In genomic region chrX:120452131-120452530, GRCh38 we compare ENCODE assay signal across 8 cellular contexts. TPM values are rescaled to one million over a fixed set of nuclear protein-coding genes. Genes with fewer than 3 reads are reported as not detected.
DNase-seq lines count a peak whose midpoint lies in the region; ATAC-seq and TF ChIP-seq lines count a peak whose summit lies in the region.

No MANE protein-coding gene starts in this region.

- no peaks in the 10 kb centered on the region for H3K27me3 ChIP-seq in tibial artery

- H3K27ac Mint-ChIP-seq in activated CD4-positive, alpha-beta T cell treated with anti-CD3 and anti-CD28 coated beads for 36 hours: peak overlapping the region; percentile 15
- H3K27ac Mint-ChIP-seq in neural crest cell (ENCODE audit: unreplicated experiment): no peak overlapping the region

- H3K4me1 ChIP-seq in tibial artery: no peaks in the 10 kb centered on the region

- POLR2A ChIA-PET in activated CD4-positive, alpha-beta T cell treated with anti-CD3 and anti-CD28 coated beads for 36 hours (lab: Charles Lee): no interaction called here

- DNase-seq in activated CD4-positive, alpha-beta T cell treated with anti-CD3 and anti-CD28 coated beads for 36 hours: peak; percentile 8
- DNase-seq in activated CD4-positive, alpha-beta T cell treated with anti-CD3 and anti-CD28 coated beads, Interleukin-2, amount 50 U/mL, for 48 hours: no peak
- DNase-seq in NCI-H2107 (lab: John Stamatoyannopoulos, UW) (peak; percentile 0), choroid plexus epithelial cell (ENCODE audit: low read depth) (peak; percentile 63), neural crest cell (ENCODE audit: low read depth, low spot score) (no peak), tibial artery (no peak)

- peaks cover 15% of the 10 kb centered on the region for H3K4me1 Mint-ChIP-seq in activated CD4-positive, alpha-beta T cell treated with anti-CD3 and anti-CD28 coated beads for 36 hours
- no peaks in the 10 kb centered on the region for H3K4me1 Mint-ChIP-seq in neural crest cell

- CTCF ChIA-PET in activated CD4-positive, alpha-beta T cell treated with anti-CD3 and anti-CD28 coated beads for 36 hours (lab: Charles Lee): interaction anchor here (0.6 to 1.6 kb wide), 7 partner anchors 9 to 143 kb away, joined by 3 to 8 read pairs (median 3); no protein-coding TSS in a partner anchor

- H3K27me3 Mint-ChIP-seq in activated CD4-positive, alpha-beta T cell treated with anti-CD3 and anti-CD28 coated beads for 36 hours: no peaks in the 10 kb centered on the region
- no peaks in the 10 kb centered on the region for H3K27me3 Mint-ChIP-seq in neural crest cell (ENCODE audit: low read depth)

- H3K4me3 ChIP-seq in choroid plexus epithelial cell (ENCODE audit: low read depth, low read length) (no peak overlapping the region), tibial artery (no peak overlapping the region)

- no peaks in the 10 kb centered on the region for H3K9me3 ChIP-seq in tibial artery

- no peak overlapping the region for H3K27ac ChIP-seq in tibial artery

- H3K36me3 ChIP-seq in tibial artery: peaks cover 0 to 21% (median 19%) of the 10 kb centered on the region in 3 donors

- H3K4me3 Mint-ChIP-seq in activated CD4-positive, alpha-beta T cell treated with anti-CD3 and anti-CD28 coated beads for 36 hours: no peak overlapping the region
- H3K4me3 Mint-ChIP-seq in neural crest cell: no peak overlapping the region

- intact Hi-C loops in activated CD4-positive, alpha-beta T cell treated with anti-CD3 and anti-CD28 coated beads for 36 hours (cut with DNase I, micrococcal nuclease): loop anchor here in 1 of 2 experiments (5.0 kb wide), 1 partner anchor 70 kb away; no protein-coding TSS in a partner anchor
- intact Hi-C loops in tibial artery (cut with DNase I; ENCODE audit: low total_unique reads): no loop called here

- peaks cover 9% of the 10 kb centered on the region for H3K36me3 Mint-ChIP-seq in activated CD4-positive, alpha-beta T cell treated with anti-CD3 and anti-CD28 coated beads for 36 hours (ENCODE audit: low read depth)
- H3K36me3 Mint-ChIP-seq in neural crest cell (ENCODE audit: low read depth): peaks cover 6% of the 10 kb centered on the region

- no peak for ATAC-seq in activated CD4-positive, alpha-beta T cell treated with anti-CD3 and anti-CD28 coated beads for 36 hours
- ATAC-seq in HG02610 (IDR thresholded peaks at IDR 0.05; ENCODE audit: unreplicated experiment) (no peak), GM18873 (IDR thresholded peaks at IDR 0.05; ENCODE audit: low FRiP score, unreplicated experiment) (no peak)

- peak; percentile 68 for TF ChIP-seq CTCF in choroid plexus epithelial cell (conservative IDR thresholded peaks at IDR 0.05; ENCODE audit: low read depth, low read length)
- peak; percentile 49 for TF ChIP-seq CTCF in neural crest cell (conservative IDR thresholded peaks at IDR 0.05)
- TF ChIP-seq CTCF in tibial artery (IDR thresholded peaks at IDR 0.05): no peak

- no peaks in the 10 kb centered on the region for H3K9me3 Mint-ChIP-seq in activated CD4-positive, alpha-beta T cell treated with anti-CD3 and anti-CD28 coated beads for 36 hours (ENCODE audit: low read depth)
- H3K9me3 Mint-ChIP-seq in neural crest cell: no peaks in the 10 kb centered on the region

RNA-seq across cellular contexts. Expression of gene LAMP2, which starts 17.0 kb away (rescaled TPM):
- 10 to 100 TPM; 30.4 to 34.5 TPM for total RNA-seq in activated CD4-positive, alpha-beta T cell treated with anti-CD3 and anti-CD28 coated beads for 36 hours
- total RNA-seq in neural crest cell: 40.1 and 45.5 TPM in 2 replicates

Comparison
In these comparisons a context has a peak if more than half of its experiments do, and no peak if none do; other contexts are left out.
1. DNase-seq: peak in activated CD4-positive, alpha-beta T cell treated with anti-CD3 and anti-CD28 coated beads for 36 hours (single experiment), NCI-H2107 (single experiment) and choroid plexus epithelial cell (single experiment); none in activated CD4-positive, alpha-beta T cell treated with anti-CD3 and anti-CD28 coated beads, Interleukin-2, amount 50 U/mL, for 48 hours (0 of 2), neural crest cell (single experiment) and tibial artery (0 of 2).
2. CTCF ChIP-seq: peak in choroid plexus epithelial cell (single experiment) and neural crest cell (single experiment); none in tibial artery (0 of 2).